24 cellular contexts compared by ENCODE assay signal in genomic region chr13:112813552-112813951, GRCh38.
DNase-seq lines count a peak whose midpoint lies in the region; ATAC-seq, FAIRE-seq and TF ChIP-seq lines count a peak whose summit lies in the region.
"Had no signal": no experiment of that assay in that cellular context is flagged by ENCODE, and none has a peak within 500 bp of the region (broad histone marks: within the 10 kb centered on the region; RNA-seq: fewer than 3 reads in every experiment).

No MANE protein-coding gene starts in this region.

- H3K36me3 ChIP-seq in K562 (ENCODE audit: control insufficient read depth, insufficient read depth, low read length) (peaks cover 32% of the 10 kb centered on the region; the same call in 2 of the 3 replicates), sigmoid colon (peaks cover 12 to 40% (median 17%) of the 10 kb centered on the region in 4 donors), right lobe of liver (peaks cover 0 to 22% (median 6%) of the 10 kb centered on the region in 4 donors)

- POLR2A ChIA-PET in K562 (lab: Yijun Ruan, JAX): no interaction called here

- no peaks in the 10 kb centered on the region for H3K9me1 ChIP-seq in K562 (ENCODE audit: control insufficient read depth, insufficient read depth, low read length)

- ATAC-seq in K562: no peak
- ATAC-seq in right lobe of liver: no peak
- ATAC-seq: A549 had no signal

- TF ChIP-seq EP300 in K562 (IDR thresholded peaks at IDR 0.05; ENCODE audit: low read length) (no peak), sigmoid colon (IDR thresholded peaks at IDR 0.05) (no peak)

- H3K4me3 ChIP-seq in K562 (no peak overlapping the region), sigmoid colon (no peak overlapping the region), right lobe of liver (no peak overlapping the region)
- H3K4me3 ChIP-seq: A549; BLaER1 treated with 17β-estradiol and CSF1 and Interleukin-3, amounts not matched to agents 10 nM and 100 nM; HAP-1 had no signal

- H3K27ac ChIP-seq in K562 (ENCODE audit: extremely low read depth, low read depth, low read length) (no peak overlapping the region), sigmoid colon (no peak overlapping the region), right lobe of liver (no peak overlapping the region)
- H3K27ac ChIP-seq: A549; BLaER1 treated with 17β-estradiol and CSF1 and Interleukin-3, amounts not matched to agents 10 nM and 100 nM had no signal

- no peak for TF ChIP-seq RAD21 in K562 (CRISPR knock-in tag; conservative IDR thresholded peaks at IDR 0.05 in 1 of 2, IDR thresholded peaks at IDR 0.05 in 1 of 2)

- H3K4me1 ChIP-seq in K562 (replicated peaks in 1 of 2; ENCODE audit: control insufficient read depth in 2 of 2, insufficient read depth in 2 of 2, low read length in 2 of 2) (no peaks in the 10 kb centered on the region), sigmoid colon (no peaks in the 10 kb centered on the region), right lobe of liver (no peaks in the 10 kb centered on the region)
- H3K4me1 ChIP-seq: A549; BE2C; BLaER1 treated with 17β-estradiol and CSF1 and Interleukin-3, amounts not matched to agents 10 nM and 100 nM; HAP-1 had no signal

- no peak for TF ChIP-seq POLR2A in K562 (conservative IDR thresholded peaks at IDR 0.05)
- TF ChIP-seq POLR2A in sigmoid colon (IDR thresholded peaks at IDR 0.05): no peak
- no peak for TF ChIP-seq POLR2A in right lobe of liver (IDR thresholded peaks at IDR 0.05)

- FAIRE-seq in K562 (lab: Jason Lieb, UNC): no peak
- FAIRE-seq: A549, D721Med, GM12891, GM18507, H54 had no signal

- no peaks in the 10 kb centered on the region for H3K79me2 ChIP-seq in K562 (ENCODE audit: control insufficient read depth, insufficient read depth, low read length)

- CTCF ChIA-PET in K562 (lab: Yijun Ruan, JAX; ENCODE audit: low intra/inter-chr PET ratio): no interaction called here

- H3K9ac ChIP-seq in K562 (ENCODE audit: insufficient read depth in 1 of 2, low read depth in 2 of 2, low read length in 2 of 2): no peak overlapping the region
- H3K9ac ChIP-seq: BLaER1 treated with 17β-estradiol and CSF1 and Interleukin-3, amounts not matched to agents 10 nM and 100 nM had no signal

- in situ Hi-C loops in K562 (cut with MboI): no loop called here

- no peaks in the 10 kb centered on the region for H3K27me3 ChIP-seq in K562 (ENCODE audit: control insufficient read depth in 2 of 2, insufficient read depth in 2 of 2, low read length in 2 of 2)
- H3K27me3 ChIP-seq in sigmoid colon: no peaks in the 10 kb centered on the region
- H3K27me3 ChIP-seq in right lobe of liver: no peaks in the 10 kb centered on the region
- H3K27me3 ChIP-seq: BE2C; BLaER1 treated with 17β-estradiol and CSF1 and Interleukin-3, amounts not matched to agents 10 nM and 100 nM had no signal

- intact Hi-C loops in K562 (cut with micrococcal nuclease): no loop called here
- intact Hi-C loops in sigmoid colon (cut with DNase I): no loop called here
- intact Hi-C loops in right lobe of liver (cut with DNase I): no loop called here

- WGBS in K562 (ENCODE audit: insufficient coverage, low coverage, missing lambda C conversion rate): 94% methylated on average over 8 of the region's 8 CpGs
- WGBS in sigmoid colon, 2 donors: 96 to 97% methylated on average over 8 of the region's 8 CpGs
- 84% methylated on average over 8 of the region's 8 CpGs for whole genome bisulfite sequencing in right lobe of liver (ENCODE audit: insufficient coverage, low coverage, low lambda C conversion rate, missing lambda C conversion rate)

- H2AFZ ChIP-seq in K562 (ENCODE audit: low read depth, low read length): no peak overlapping the region

- no peaks in the 10 kb centered on the region for H4K20me1 ChIP-seq in K562 (replicated peaks; ENCODE audit: control insufficient read depth, insufficient read depth, low read length)

- BruUV-seq in K562 (replicated peaks; lab: Mats Ljungman, UMichigan): no TSS peak

- DNase-seq in K562 (ENCODE audit: extremely low read depth in 1 of 4, low spot score in 3 of 4) (no peak), islet precursor cell (peak; percentile 14), sigmoid colon (peak; percentile 22), NOMO-1 (lab: John Stamatoyannopoulos, UW; ENCODE audit: unreplicated experiment in 2 of 2) (no peak), right lobe of liver (no peak), HPDE6-E6E7 (ENCODE audit: extremely low spot score) (no peak)
- DNase-seq: 8988T; ACHN; AML-193; BE2C; CD4-positive, alpha-beta T cell; CD8-positive, alpha-beta memory T cell; DMS 273 treated with DMSO at 0.1 percent for 48 hours; DMS79; EL; GDM1; GOT3 had no signal

- no peak overlapping the region for H3K4me2 ChIP-seq in K562 (ENCODE audit: insufficient read depth, low read length)
- H3K4me2 ChIP-seq: A549; BLaER1 treated with 17β-estradiol and CSF1 and Interleukin-3, amounts not matched to agents 10 nM and 100 nM had no signal

- H3K9me3 ChIP-seq in K562 (replicated peaks; ENCODE audit: control insufficient read depth, insufficient read depth, low read depth, low read length) (0 out of 2 replicates have a peak, but pooled peaks cover 2% of the 10 kb centered on the region), sigmoid colon (no peaks in the 10 kb centered on the region), right lobe of liver (no peaks in the 10 kb centered on the region)
- H3K9me3 ChIP-seq: A549, BE2C, HAP-1 had no signal

- no peak for TF ChIP-seq CTCF in K562 (IDR thresholded peaks at IDR 0.05 in 2 of 3, conservative IDR thresholded peaks at IDR 0.05 in 1 of 3; ENCODE audit: insufficient read depth in 2 of 3, low read depth in 1 of 3, low read length in 3 of 3)
- TF ChIP-seq CTCF in sigmoid colon (IDR thresholded peaks at IDR 0.05): no peak
- no peak for TF ChIP-seq CTCF in right lobe of liver (IDR thresholded peaks at IDR 0.05)

TF ChIP-seq in K562, 482 proteins besides CTCF, POLR2A, EP300 and RAD21:
- TF ChIP-seq ZNF184 (CRISPR knock-in tag; IDR thresholded peaks at IDR 0.05): peak; percentile 76
- no peak for TF ChIP-seq RUNX1 (IDR thresholded peaks at IDR 0.05; ENCODE audit: low read depth)
- no peak for TF ChIP-seq ZNF431 (CRISPR knock-in tag; IDR thresholded peaks at IDR 0.05)

Comparison
In these comparisons a context has a peak if more than half of its experiments do, and no peak if none do; other contexts are left out.
1. DNase-seq: peak in islet precursor cell (single experiment) and sigmoid colon (single experiment); none in K562 (0 of 4), NOMO-1 (0 of 2), right lobe of liver (0 of 3) and HPDE6-E6E7 (single experiment).